In the genomic region with DNA sequence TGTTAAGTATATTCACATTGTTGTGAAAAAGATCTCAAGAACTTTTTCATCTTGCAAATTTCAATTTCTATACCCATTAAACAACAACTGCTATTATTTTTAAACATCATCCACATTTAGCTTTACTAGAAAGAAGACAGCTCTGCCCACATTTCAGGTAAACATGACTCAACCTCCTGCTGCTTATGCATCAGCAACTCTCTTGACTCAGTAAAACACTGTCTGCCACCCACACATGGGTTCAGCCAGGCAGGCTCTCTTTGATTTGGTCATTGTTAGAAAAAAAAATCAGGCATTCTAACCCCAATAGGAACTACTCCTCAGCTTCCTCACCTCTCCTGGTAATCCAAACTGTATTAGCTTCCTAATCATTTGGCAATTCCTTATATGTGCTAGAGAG, we compare ENCODE assay signal across 9 cellular contexts. TPM values are rescaled to one million over a fixed set of nuclear protein-coding genes. Genes with fewer than 3 reads are reported as not detected.
A peak's percentile ranks its signal among the peaks of the same experiment; 100 is the strongest.
DNase-seq lines count a peak whose midpoint lies in the region; ATAC-seq and TF ChIP-seq lines count a peak whose summit lies in the region.
"Had no signal": no experiment of that assay in that cellular context is flagged by ENCODE, and none has a peak within 500 bp of the region (broad histone marks: within the 10 kb centered on the region; RNA-seq: fewer than 3 reads in every experiment).

No MANE protein-coding gene starts in this region.

- POLR2A ChIA-PET in HEK293 (lab: Yijun Ruan, JAX) (interaction anchor here (1.9 kb wide), 1 partner anchor 17 kb away, joined by 6 read pairs; a partner anchor contains a TSS), WTC11 (lab: Charles Lee) (no interaction called here)

- H3K36me3 Mint-ChIP-seq in WTC11: no peaks in the 10 kb centered on the region

- TF ChIP-seq CTCF in HEK293 (tag by site-specific recombination; IDR thresholded peaks at IDR 0.05): no peak
- no peak for TF ChIP-seq CTCF in WTC11 (IDR thresholded peaks at IDR 0.05)
- no peak for TF ChIP-seq CTCF in heart left ventricle (IDR thresholded peaks at IDR 0.05)

- TF ChIP-seq POLR2A in heart left ventricle (IDR thresholded peaks at IDR 0.05): no peak

- no peaks in the 10 kb centered on the region for H3K9me3 Mint-ChIP-seq in WTC11

- H3K36me3 ChIP-seq in HEK293 (ENCODE audit: control insufficient read depth in 2 of 2, insufficient read depth in 1 of 2, low read length in 2 of 2): no peaks in the 10 kb centered on the region
- H3K36me3 ChIP-seq in heart left ventricle: no peaks in the 10 kb centered on the region
- H3K36me3 ChIP-seq: ascending aorta had no signal

- H3K27ac Mint-ChIP-seq in WTC11: no peak overlapping the region

- intact Hi-C loops in heart left ventricle (cut with DNase I): loop anchor here in 1 of 10 donors (10.0 kb wide), 1 partner anchor 680 kb away; no protein-coding TSS in a partner anchor

- DNase-seq in ELR (ENCODE audit: low read depth) (peak; percentile 50), WTC11 (ENCODE audit: low spot score) (no peak), kidney tubule cell (ENCODE audit: low spot score) (peak; percentile 89), heart left ventricle (no peak), NCI-H1105 treated with DMSO at 0.1 percent for 48 hours (lab: John Stamatoyannopoulos, UW) (no peak), Kasumi-1 (lab: John Stamatoyannopoulos, UW) (no peak), NCI-H2227 treated with DMSO at 0.1 percent for 48 hours (lab: John Stamatoyannopoulos, UW) (no peak)

- H3K4me1 ChIP-seq in HEK293 (ENCODE audit: control insufficient read depth, insufficient read depth, low read length): no peaks in the 10 kb centered on the region
- H3K4me1 ChIP-seq in heart left ventricle: peaks cover 0 to 20% (median 8%) of the 10 kb centered on the region in 12 donors

- H3K27me3 Mint-ChIP-seq in WTC11 (ENCODE audit: low read depth): peaks cover 42% of the 10 kb centered on the region

- no peaks in the 10 kb centered on the region for H3K9me3 ChIP-seq in HEK293 (ENCODE audit: control insufficient read depth, insufficient read depth, low read depth, low read length)
- H3K9me3 ChIP-seq in heart left ventricle: no peaks in the 10 kb centered on the region
- H3K9me3 ChIP-seq: ascending aorta had no signal

- H3K4me3 ChIP-seq in HEK293 (ENCODE audit: low read depth, low read length) (no peak overlapping the region), heart left ventricle (no peak overlapping the region)
- H3K4me3 ChIP-seq: ascending aorta had no signal

- H3K4me3 Mint-ChIP-seq in WTC11: no peak overlapping the region

- no peaks in the 10 kb centered on the region for H3K27me3 ChIP-seq in heart left ventricle
- H3K27me3 ChIP-seq: ascending aorta had no signal

- CTCF ChIA-PET in HEK293 (lab: Yijun Ruan, JAX) (interaction anchor here (1.5 to 1.9 kb wide), 2 partner anchors 15 to 17 kb away, joined by 4 to 8 read pairs; a partner anchor contains a TSS), WTC11 (lab: Charles Lee) (interaction anchor here (0.8 to 1.8 kb wide), 2 partner anchors 15 to 66 kb away, joined by 3 to 5 read pairs; no protein-coding TSS in a partner anchor)

- H3K27ac ChIP-seq in HEK293 (ENCODE audit: extremely low read depth, low read depth, low read length) (no peak overlapping the region), heart left ventricle (no peak overlapping the region)
- H3K27ac ChIP-seq: ascending aorta had no signal

- peaks cover 14% of the 10 kb centered on the region for H3K4me1 Mint-ChIP-seq in WTC11

- ATAC-seq in WTC11: no peak
- ATAC-seq in heart left ventricle: no peak

TF ChIP-seq in HEK293, 187 proteins besides CTCF, POLR2A, EP300 and RAD21:
- TF ChIP-seq ZNF544 (tag by site-specific recombination; IDR thresholded peaks at IDR 0.05) (no peak), ZFHX2 (tag by site-specific recombination; conservative IDR thresholded peaks at IDR 0.05) (peak; percentile 61), ZNF701 (tag by site-specific recombination; IDR thresholded peaks at IDR 0.05) (no peak), EGR2 (tag by site-specific recombination; IDR thresholded peaks at IDR 0.05; ENCODE audit: low read depth) (peak; percentile 54; the same call in 1 of the 2 replicates), HOXA7 (CRISPR knock-in tag; IDR thresholded peaks at IDR 0.05; ENCODE audit: borderline replicate concordance) (no peak), ZBTB1 (tag by site-specific recombination; IDR thresholded peaks at IDR 0.05) (no peak), ZNF768 (tag by site-specific recombination; IDR thresholded peaks at IDR 0.05) (no peak), ZNF175 (tag by site-specific recombination; IDR thresholded peaks at IDR 0.05) (no peak)
- TF ChIP-seq, protein P1, sequence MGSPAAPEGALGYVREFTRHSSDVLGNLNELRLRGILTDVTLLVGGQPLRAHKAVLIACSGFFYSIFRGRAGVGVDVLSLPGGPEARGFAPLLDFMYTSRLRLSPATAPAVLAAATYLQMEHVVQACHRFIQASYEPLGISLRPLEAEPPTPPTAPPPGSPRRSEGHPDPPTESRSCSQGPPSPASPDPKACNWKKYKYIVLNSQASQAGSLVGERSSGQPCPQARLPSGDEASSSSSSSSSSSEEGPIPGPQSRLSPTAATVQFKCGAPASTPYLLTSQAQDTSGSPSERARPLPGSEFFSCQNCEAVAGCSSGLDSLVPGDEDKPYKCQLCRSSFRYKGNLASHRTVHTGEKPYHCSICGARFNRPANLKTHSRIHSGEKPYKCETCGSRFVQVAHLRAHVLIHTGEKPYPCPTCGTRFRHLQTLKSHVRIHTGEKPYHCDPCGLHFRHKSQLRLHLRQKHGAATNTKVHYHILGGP (tag by site-specific recombination; IDR thresholded peaks at IDR 0.05): peak; percentile 49; the same call in 1 of the 2 replicates
TF ChIP-seq in HEK293: peak in this region for 3.

TF ChIP-seq in WTC11, 78 proteins besides CTCF, POLR2A, EP300 and RAD21:
- TF ChIP-seq GABPB1 (CRISPR knock-in tag; IDR thresholded peaks at IDR 0.05): peak; percentile 63
- TF ChIP-seq, protein P2, sequence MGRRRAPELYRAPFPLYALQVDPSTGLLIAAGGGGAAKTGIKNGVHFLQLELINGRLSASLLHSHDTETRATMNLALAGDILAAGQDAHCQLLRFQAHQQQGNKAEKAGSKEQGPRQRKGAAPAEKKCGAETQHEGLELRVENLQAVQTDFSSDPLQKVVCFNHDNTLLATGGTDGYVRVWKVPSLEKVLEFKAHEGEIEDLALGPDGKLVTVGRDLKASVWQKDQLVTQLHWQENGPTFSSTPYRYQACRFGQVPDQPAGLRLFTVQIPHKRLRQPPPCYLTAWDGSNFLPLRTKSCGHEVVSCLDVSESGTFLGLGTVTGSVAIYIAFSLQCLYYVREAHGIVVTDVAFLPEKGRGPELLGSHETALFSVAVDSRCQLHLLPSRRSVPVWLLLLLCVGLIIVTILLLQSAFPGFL (CRISPR knock-in tag; IDR thresholded peaks at IDR 0.05; ENCODE audit: borderline replicate concordance): no peak
- TF ChIP-seq ZNF317 (CRISPR knock-in tag; IDR thresholded peaks at IDR 0.05; ENCODE audit: borderline replicate concordance, low read depth): no peak

RNA-seq across cellular contexts. Expression of a gene that starts 5.1 kb away (rescaled TPM):
- total RNA-seq in WTC11 (2021) (2.6 to 3.3 TPM (median 3.2 TPM) in 3 replicates), heart left ventricle (10 to 100 TPM in 8 of 9 donors, 1 to 10 TPM in 1; 9.7 to 28.5 (median 12.9) TPM)
- polyA plus RNA-seq in heart left ventricle: 10 to 100 TPM in 1 of 2 donors, 1 to 10 TPM in 1; 4.0 to 11.6 TPM

RNA-seq across cellular contexts. Expression of a gene that starts 17.8 kb away (rescaled TPM):
- 20.9 to 23.0 TPM (median 20.9 TPM) in 3 replicates for total RNA-seq in WTC11 (2021)
- total RNA-seq in heart left ventricle: 10 to 100 TPM; 20.0 to 26.5 (median 23.4) TPM
- 10 to 100 TPM; 20.0 to 22.1 TPM for polyA plus RNA-seq in heart left ventricle

RNA-seq across cellular contexts. Expression of a gene that starts 35.3 kb away (rescaled TPM):
- total RNA-seq in WTC11 (2021): not detected in 3 replicates
- not detected for total RNA-seq in heart left ventricle
- not detected for polyA plus RNA-seq in heart left ventricle
- total RNA-seq: ascending aorta had no signal

RNA-seq across cellular contexts. Expression of a gene that starts 59.5 kb away (rescaled TPM):
- total RNA-seq in WTC11 (2021) (not detected in 3 replicates), heart left ventricle (not detected)
- not detected for polyA plus RNA-seq in heart left ventricle
- total RNA-seq: ascending aorta had no signal

Comparison
In these comparisons a context has a peak if more than half of its experiments do, and no peak if none do; other contexts are left out.
1. DNase-seq: peak in ELR (single experiment) and kidney tubule cell (single experiment); none in WTC11 (single experiment), heart left ventricle (0 of 5), NCI-H1105 treated with DMSO at 0.1 percent for 48 hours (single experiment), Kasumi-1 (0 of 2) and NCI-H2227 treated with DMSO at 0.1 percent for 48 hours (single experiment).